16 cellular contexts compared by ENCODE assay signal in the genomic region with DNA sequence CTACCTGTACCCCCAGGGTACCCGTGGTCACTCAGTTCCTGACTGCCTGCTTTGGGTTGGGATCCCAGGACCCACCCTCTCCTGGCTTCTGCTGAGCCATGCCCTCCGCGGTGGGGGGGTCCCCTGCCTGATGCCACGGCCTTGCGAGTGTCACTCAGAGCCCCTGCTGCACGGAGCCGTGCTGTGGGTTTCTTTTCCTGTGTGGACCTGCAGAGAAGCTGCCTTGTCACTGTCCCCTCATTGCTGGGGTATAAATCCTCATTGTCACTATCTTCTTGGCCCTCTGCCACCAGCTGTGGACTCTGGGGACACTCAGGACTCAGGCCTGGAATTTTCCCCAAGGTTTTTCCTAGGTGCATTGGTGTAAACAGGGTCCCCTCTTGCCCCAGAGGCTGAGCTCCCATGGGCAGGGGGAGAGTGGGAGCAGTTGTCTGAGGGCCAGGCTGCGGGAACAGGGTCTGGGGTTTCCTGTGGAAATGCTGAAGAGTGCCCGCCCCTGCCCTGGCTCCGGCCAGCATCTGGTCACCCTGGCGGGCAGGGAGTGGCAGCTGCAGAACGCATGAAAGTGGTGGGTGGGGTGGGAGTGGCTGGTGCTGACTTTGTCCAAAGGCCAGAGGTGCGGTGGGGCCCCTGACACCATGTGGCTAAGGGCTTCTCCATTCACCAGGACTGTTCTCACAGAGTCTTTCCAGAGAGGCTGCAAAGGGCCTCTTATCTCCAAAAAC.
DNase-seq lines count a peak whose midpoint lies in the region; ATAC-seq and TF ChIP-seq lines count a peak whose summit lies in the region.
"Had no signal": no experiment of that assay in that cellular context is flagged by ENCODE, and none has a peak within 500 bp of the region (broad histone marks: within the 10 kb centered on the region; RNA-seq: fewer than 3 reads in every experiment).

No MANE protein-coding gene starts in this region.

- no peaks in the 10 kb centered on the region for H3K9me3 Mint-ChIP-seq in activated T-cell treated with anti-CD3 and anti-CD28 coated beads, Interleukin-2, amount 50 U/mL, for 4 hours
- H3K9me3 Mint-ChIP-seq: stimulated activated naive B cell treated with anti-CD40 and anti-IgM and Interleukin-4, amounts not matched to agents 10 μg/mL and 1 μg/mL and 100 μg/mL, for 72 hours had no signal

- no peak for TF ChIP-seq CTCF in left ventricle myocardium inferior (IDR thresholded peaks at IDR 0.05; ENCODE audit: borderline replicate concordance)
- TF ChIP-seq CTCF in body of pancreas (IDR thresholded peaks at IDR 0.05) = no peak
- no peak for TF ChIP-seq CTCF in vagina (IDR thresholded peaks at IDR 0.05)
- no peak for TF ChIP-seq CTCF in foreskin keratinocyte (conservative IDR thresholded peaks at IDR 0.05)

- intact Hi-C loops in Right ventricle myocardium superior (cut with DNase I) = no loop called here
- intact Hi-C loops in left ventricle myocardium inferior (cut with micrococcal nuclease) = no loop called here
- intact Hi-C loops in body of pancreas (cut with DNase I) = loop anchor here (10.0 kb wide), 1 partner anchor 1875 kb away; no protein-coding TSS in a partner anchor
- intact Hi-C loops in vagina (cut with DNase I) = no loop called here

- no peaks in the 10 kb centered on the region for H3K27me3 Mint-ChIP-seq in activated T-cell treated with anti-CD3 and anti-CD28 coated beads, Interleukin-2, amount 50 U/mL, for 4 hours (ENCODE audit: low read depth)

- DNase-seq in Right ventricle myocardium superior = peak; percentile 52
- DNase-seq in left ventricle myocardium inferior = no peak
- DNase-seq in body of pancreas = peak in 3 of 4 donors; percentile 11 to 13 (median 13)
- peak; percentile 5 for DNase-seq in medulla oblongata (ENCODE audit: extremely low spot score)
- peak; percentile 87 to 98 for DNase-seq in vagina (ENCODE audit: extremely low spot score in 2 of 2)
- no peak for DNase-seq in foreskin keratinocyte
- DNase-seq in NCI-H2196 treated with DMSO at 0.1 percent for 48 hours (lab: John Stamatoyannopoulos, UW; ENCODE audit: unreplicated experiment) = no peak
- no peak for DNase-seq in activated T-cell treated with anti-CD3 and anti-CD28 coated beads, Interleukin-2, amount 50 U/mL, for 4 hours
- DNase-seq: KG1; NCI-H1105 treated with DMSO at 0.1 percent for 48 hours; NCI-H2227 treated with DMSO at 0.1 percent for 48 hours; stimulated activated naive B cell treated with anti-CD40 and anti-IgM and Interleukin-4, amounts not matched to agents 10 μg/mL and 1 μg/mL and 100 μg/mL, for 72 hours had no signal

- H3K36me3 Mint-ChIP-seq in activated T-cell treated with anti-CD3 and anti-CD28 coated beads, Interleukin-2, amount 50 U/mL, for 4 hours (ENCODE audit: insufficient read depth) = no peaks in the 10 kb centered on the region
- H3K36me3 Mint-ChIP-seq: stimulated activated naive B cell treated with anti-CD40 and anti-IgM and Interleukin-4, amounts not matched to agents 10 μg/mL and 1 μg/mL and 100 μg/mL, for 72 hours had no signal

- ATAC-seq in Right ventricle myocardium superior (ENCODE audit: poor library complexity) (no peak), body of pancreas (no peak), foreskin keratinocyte (no peak)
- ATAC-seq in activated T-cell treated with anti-CD3 and anti-CD28 coated beads, Interleukin-2, amount 50 U/mL, for 4 hours = no peak
- ATAC-seq: left lung had no signal

- H3K9me3 ChIP-seq in left ventricle myocardium inferior (replicated peaks) = peaks cover 24% of the 10 kb centered on the region
- H3K9me3 ChIP-seq in body of pancreas = no peaks in the 10 kb centered on the region
- peaks cover 3% of the 10 kb centered on the region for H3K9me3 ChIP-seq in vagina
- H3K9me3 ChIP-seq: SJSA1 had no signal

- H3K36me3 ChIP-seq in left ventricle myocardium inferior (no peaks in the 10 kb centered on the region), body of pancreas (replicated peaks in 1 of 2; ENCODE audit: insufficient read depth in 1 of 2, low read depth in 2 of 2) (no peaks in the 10 kb centered on the region), vagina (no peaks in the 10 kb centered on the region)
- H3K36me3 ChIP-seq: heart left ventricle, left lung, SJSA1 had no signal

- H3K4me3 ChIP-seq in left ventricle myocardium inferior (no peak overlapping the region), body of pancreas (no peak overlapping the region), vagina (no peak overlapping the region)
- H3K4me3 ChIP-seq: heart left ventricle, left lung, SJSA1 had no signal

- H3K4me3 Mint-ChIP-seq in activated T-cell treated with anti-CD3 and anti-CD28 coated beads, Interleukin-2, amount 50 U/mL, for 4 hours = no peak overlapping the region
- H3K4me3 Mint-ChIP-seq: nephron; stimulated activated naive B cell treated with anti-CD40 and anti-IgM and Interleukin-4, amounts not matched to agents 10 μg/mL and 1 μg/mL and 100 μg/mL, for 72 hours had no signal

- WGBS in body of pancreas, 2 donors = 44 to 54% methylated on average over 6 to 13 of the region's 13 CpGs

- H3K4me1 Mint-ChIP-seq in activated T-cell treated with anti-CD3 and anti-CD28 coated beads, Interleukin-2, amount 50 U/mL, for 4 hours (ENCODE audit: low read depth) = peaks cover 2% of the 10 kb centered on the region
- H3K4me1 Mint-ChIP-seq: nephron; stimulated activated naive B cell treated with anti-CD40 and anti-IgM and Interleukin-4, amounts not matched to agents 10 μg/mL and 1 μg/mL and 100 μg/mL, for 72 hours had no signal

- peaks cover 79% of the 10 kb centered on the region for H3K27me3 ChIP-seq in left ventricle myocardium inferior (ENCODE audit: low read depth)
- no peaks in the 10 kb centered on the region for H3K27me3 ChIP-seq in body of pancreas
- no peaks in the 10 kb centered on the region for H3K27me3 ChIP-seq in vagina
- H3K27me3 ChIP-seq in foreskin keratinocyte = no peaks in the 10 kb centered on the region
- H3K27me3 ChIP-seq: SJSA1 had no signal

- peak in 1 of 3 donors; percentile 4 for TF ChIP-seq POLR2A in body of pancreas (IDR thresholded peaks at IDR 0.05)
- TF ChIP-seq POLR2A in vagina (IDR thresholded peaks at IDR 0.05) = no peak

- H3K4me1 ChIP-seq in left ventricle myocardium inferior = no peaks in the 10 kb centered on the region
- H3K4me1 ChIP-seq in body of pancreas = no peaks in the 10 kb centered on the region
- no peaks in the 10 kb centered on the region for H3K4me1 ChIP-seq in vagina
- H3K4me1 ChIP-seq in foreskin keratinocyte = no peaks in the 10 kb centered on the region
- H3K4me1 ChIP-seq: heart left ventricle, left lung, SJSA1 had no signal

- H3K27ac ChIP-seq in left ventricle myocardium inferior (replicated peaks) = no peak overlapping the region
- no peak overlapping the region for H3K27ac ChIP-seq in body of pancreas
- H3K27ac ChIP-seq in vagina = no peak overlapping the region
- H3K27ac ChIP-seq in foreskin keratinocyte = no peak overlapping the region
- H3K27ac ChIP-seq: heart left ventricle, left lung, SJSA1 had no signal

Comparison
In these comparisons a context has a peak if more than half of its experiments do, and no peak if none do; other contexts are left out.
1. DNase-seq: peak in Right ventricle myocardium superior (single experiment), body of pancreas (3 of 4), medulla oblongata (single experiment) and vagina (2 of 2); none in left ventricle myocardium inferior (single experiment), foreskin keratinocyte (0 of 2), NCI-H2196 treated with DMSO at 0.1 percent for 48 hours (single experiment) and activated T-cell treated with anti-CD3 and anti-CD28 coated beads, Interleukin-2, amount 50 U/mL, for 4 hours (single experiment).